ENCODE assay signal across 17 cellular contexts in the genomic region with DNA sequence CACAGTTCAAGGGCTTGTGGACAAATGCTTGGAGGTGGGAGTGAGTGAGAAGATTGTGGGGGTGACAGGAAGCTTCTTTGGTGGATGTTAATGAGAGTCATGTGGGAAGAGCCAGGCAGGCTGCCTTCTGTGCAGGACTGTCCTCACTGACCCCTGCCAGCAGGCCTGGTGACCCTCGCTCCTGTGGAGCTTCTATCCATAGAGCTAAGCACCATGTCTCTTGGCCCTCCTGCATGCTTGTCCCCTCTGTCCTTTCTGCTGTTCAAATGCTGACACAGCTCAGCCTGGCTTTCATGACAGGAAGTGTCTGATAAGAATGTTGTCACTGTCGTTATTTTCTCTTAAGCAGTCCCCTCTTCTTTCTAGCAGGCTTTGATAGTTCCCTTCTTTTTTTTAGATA.
"Had no signal": no experiment of that assay in that cellular context is flagged by ENCODE, and none has a peak within 500 bp of the region (broad histone marks: within the 10 kb centered on the region; RNA-seq: fewer than 3 reads in every experiment).

No MANE protein-coding gene starts in this region.

- ATAC-seq: activated CD4-positive, CD25-positive, alpha-beta regulatory T cell treated with anti-CD3 and anti-CD28 coated beads, Interleukin-2, amount 50 U/mL, for 24 hours; activated T-cell treated with anti-CD3 and anti-CD28 coated beads, Interleukin-2, amount 50 U/mL, for 72 hours; stimulated activated naive CD8-positive, alpha-beta T cell treated with anti-CD3 and anti-CD28 coated beads, Interleukin-15, Interleukin-2, amounts not matched to agents 100 U/mL and 50 U/mL, for 24 hours had no signal

- H3K4me3 ChIP-seq: coronary artery, SJCRH30, transverse colon had no signal

- H3K27ac Mint-ChIP-seq: activated naive CD8-positive, alpha-beta T cell; activated T-cell treated with anti-CD3 and anti-CD28 coated beads, Interleukin-2, amount 50 U/mL, for 72 hours had no signal

- H3K4me3 Mint-ChIP-seq: activated naive CD8-positive, alpha-beta T cell; activated T-cell treated with anti-CD3 and anti-CD28 coated beads, Interleukin-2, amount 50 U/mL, for 72 hours had no signal

- H3K9me3 ChIP-seq: neutrophil, SJCRH30, transverse colon had no signal

- H3K27me3 ChIP-seq: neutrophil, SJCRH30, transverse colon had no signal

- DNase-seq: activated gamma-delta T cell treated with Interleukin-2 at 50 U/mL for 16 hours; activated T-cell treated with anti-CD3 and anti-CD28 coated beads, Interleukin-2, amount 50 U/mL, for 72 hours; amniotic stem cell; central memory CD4-positive, alpha-beta T cell; effector CD4-positive, alpha-beta T cell; foreskin fibroblast; naive B cell; retina; SJCRH30; stimulated activated CD4-positive, alpha-beta T cell treated with anti-CD3 and anti-CD28 coated beads, Interleukin-4, amount 100 ng/mL, for 24 hours; stimulated activated naive CD8-positive, alpha-beta T cell treated with anti-CD3 and anti-CD28 coated beads, Interleukin-15, Interleukin-2, amounts not matched to agents 100 U/mL and 50 U/mL, for 24 hours; transverse colon had no signal

- H3K4me1 ChIP-seq: parathyroid adenoma, SJCRH30, transverse colon had no signal

- H3K9me3 Mint-ChIP-seq: activated T-cell treated with anti-CD3 and anti-CD28 coated beads, Interleukin-2, amount 50 U/mL, for 72 hours; naive B cell had no signal

- H3K27me3 Mint-ChIP-seq: activated naive CD8-positive, alpha-beta T cell; naive B cell had no signal

- H3K27ac ChIP-seq: coronary artery, neutrophil, parathyroid adenoma, SJCRH30, transverse colon had no signal
